In genomic region chr11:27976262-27976661, GRCh38 we compare ENCODE assay signal across 17 cellular contexts.
"Had no signal": no experiment of that assay in that cellular context is flagged by ENCODE, and none has a peak within 500 bp of the region (broad histone marks: within the 10 kb centered on the region; RNA-seq: fewer than 3 reads in every experiment).

No MANE protein-coding gene starts in this region.

- H3K9me3 ChIP-seq: heart right ventricle, tibial nerve, uterus had no signal

- H3K4me3 ChIP-seq: cardiac muscle cell, dorsolateral prefrontal cortex, heart right ventricle, skin epidermis, tibial nerve, uterus had no signal

- ATAC-seq: activated naive CD8-positive, alpha-beta T cell treated with anti-CD3 and anti-CD28 coated beads, Interleukin-2, amount 50 U/mL, for 24 hours; left lobe of liver; naive thymus-derived CD8-positive, alpha-beta T cell; stimulated activated naive B cell treated with anti-CD40 and anti-IgM and Interleukin-4, amounts not matched to agents 10 μg/mL and 1 μg/mL and 100 μg/mL, for 72 hours had no signal

- H3K27me3 ChIP-seq: cardiac muscle cell, foreskin keratinocyte, heart right ventricle, tibial nerve, uterus had no signal

- DNase-seq: activated CD4-positive, alpha-beta T cell treated with anti-CD3 and anti-CD28 coated beads, Interleukin-2, amount 10 ng/mL, durations not matched to agents 7 days and 5 days; activated naive CD4-positive, alpha-beta T cell treated with anti-CD3 and anti-CD28 coated beads for 36 hours; activated naive CD8-positive, alpha-beta T cell treated with anti-CD3 and anti-CD28 coated beads, Interleukin-2, amount 50 U/mL, for 24 hours; dorsolateral prefrontal cortex; endodermal cell; heart right ventricle; naive thymus-derived CD8-positive, alpha-beta T cell; retina; stimulated activated CD4-positive, alpha-beta T cell treated with anti-CD3 and anti-CD28 coated beads, Interleukin-15, amount 100 ng/mL, for 24 hours; stimulated activated CD4-positive, alpha-beta T cell treated with anti-CD3 and anti-CD28 coated beads, Interleukin-4, amount 100 ng/mL, for 1 hour; stimulated activated naive B cell treated with anti-CD40 and anti-IgM and Interleukin-4, amounts not matched to agents 10 μg/mL and 1 μg/mL and 100 μg/mL, for 72 hours; uterus had no signal

- H3K36me3 ChIP-seq: cardiac muscle cell, heart right ventricle, tibial nerve, uterus had no signal

- H3K27ac ChIP-seq: cardiac muscle cell, dorsolateral prefrontal cortex, foreskin keratinocyte, heart right ventricle, skin epidermis, tibial nerve, uterus had no signal

- H3K4me1 ChIP-seq: foreskin keratinocyte, heart right ventricle, tibial nerve, uterus had no signal
